ENCODE assay signal across 8 cellular contexts in genomic region chr2:232633413-232634318, GRCh38. TPM values are rescaled to one million over a fixed set of nuclear protein-coding genes. Genes with fewer than 3 reads are reported as not detected.
DNase-seq lines count a peak whose midpoint lies in the region; FAIRE-seq and TF ChIP-seq lines count a peak whose summit lies in the region.

Gene EFHD1 (plus strand): TSS chr2:232633604. CDS start chr2:232633705, 101 bp downstream.

- H3K4me3 ChIP-seq in GM12864 (ENCODE audit: low read depth, low read length) (peak within 1 kb of the TSS; percentile 40), endothelial cell of umbilical vein (replicated peaks in 1 of 3; ENCODE audit: insufficient read depth in 1 of 3, low read depth in 1 of 3, low read length in 3 of 3) (peak within 1 kb of the TSS; percentile 1 to 45 (median 29))

- POLR2A ChIA-PET in endothelial cell of umbilical vein (lab: Charles Lee), result no interaction called here

- no peaks in the 10 kb centered on the region for H3K9me3 ChIP-seq in endothelial cell of umbilical vein (replicated peaks; ENCODE audit: control insufficient read depth, insufficient read depth, low read length)

- no peaks in the 10 kb centered on the region for H3K79me2 ChIP-seq in endothelial cell of umbilical vein (ENCODE audit: control insufficient read depth, insufficient read depth, low read length)

- CTCF ChIA-PET in endothelial cell of umbilical vein (lab: Charles Lee), result interaction anchor here (0.9 to 2.3 kb wide), 8 partner anchors 10 to 63 kb away, joined by 3 to 11 read pairs (median 5); partner anchors contain the start of gene GIGYF2

- peak within 1 kb of the TSS; percentile 68 for H2AFZ ChIP-seq in endothelial cell of umbilical vein (ENCODE audit: low read depth, low read length)

- no peaks in the 10 kb centered on the region for H3K36me3 ChIP-seq in endothelial cell of umbilical vein (ENCODE audit: control insufficient read depth in 2 of 2, extremely low read depth in 1 of 2, insufficient read depth in 2 of 2, low read length in 2 of 2)

- FAIRE-seq in endothelial cell of umbilical vein (lab: Jason Lieb, UNC), result no peak

- H3K27me3 ChIP-seq in endothelial cell of umbilical vein (ENCODE audit: control insufficient read depth in 2 of 2, insufficient read depth in 2 of 2, low read length in 2 of 2), result peaks cover 29 to 38% of the 10 kb centered on the region in 2 experiments

- no TSS peak for BruUV-seq in endothelial cell of umbilical vein (replicated peaks; lab: Mats Ljungman, UMichigan)

- intact Hi-C loops in endothelial cell of umbilical vein (cut with micrococcal nuclease), result no loop called here

- dilution Hi-C loops in endothelial cell of umbilical vein (cut with MboI; ENCODE audit: extremely low pct_ligation_motif_present, low sequenced_read_pairs), result no loop called here

- H3K9me1 ChIP-seq in endothelial cell of umbilical vein (replicated peaks; ENCODE audit: control insufficient read depth, extremely low read depth, insufficient read depth, low read length), result no peaks in the 10 kb centered on the region

- H3K27ac ChIP-seq in endothelial cell of umbilical vein (ENCODE audit: insufficient read depth, low read depth, low read length), result no peak within 1 kb of the TSS

- H4K20me1 ChIP-seq in endothelial cell of umbilical vein (replicated peaks; ENCODE audit: control insufficient read depth, extremely low read depth, insufficient read depth, low read length), result no peaks in the 10 kb centered on the region

- H3K4me1 ChIP-seq in endothelial cell of umbilical vein (ENCODE audit: control insufficient read depth, extremely low read depth, insufficient read depth, low read length), result peaks cover 4% of the 10 kb centered on the region

- no peak within 1 kb of the TSS for H3K9ac ChIP-seq in endothelial cell of umbilical vein (replicated peaks; ENCODE audit: extremely low read depth, insufficient read depth, low read length)

- DNase-seq in GM12864 (ENCODE audit: low read depth) (no peak), NCI-H345 (lab: John Stamatoyannopoulos, UW) (peak; percentile 81), endothelial cell of umbilical vein (ENCODE audit: low read depth, low spot score) (peak; percentile 65), mesenteric fat pad (ENCODE audit: low spot score) (peak; percentile 91), GM19238 (ENCODE audit: insufficient read length, low spot score) (no peak), NCI-H128 (lab: John Stamatoyannopoulos, UW; ENCODE audit: unreplicated experiment) (no peak)
- DNase-seq in activated CD8-positive, alpha-beta memory T cell treated with anti-CD3 and anti-CD28 coated beads, Interleukin-2, amount 50 U/mL, for 48 hours, result peak; percentile 75
- peak; percentile 19 for DNase-seq in stimulated activated CD8-positive, alpha-beta memory T cell treated with anti-CD3 and anti-CD28 coated beads, Interleukin-12 subunit alpha, Interleukin-12 subunit beta, amount 100 ng/mL, for 1 hour (ENCODE audit: low read depth)

- TF ChIP-seq POLR2A in endothelial cell of umbilical vein (IDR thresholded peaks at IDR 0.05; ENCODE audit: low read depth, low read length), result no peak

- H3K4me2 ChIP-seq in endothelial cell of umbilical vein (ENCODE audit: insufficient read depth, low read length), result peak within 1 kb of the TSS; percentile 62

- TF ChIP-seq CTCF in GM12864 (IDR thresholded peaks at IDR 0.05; ENCODE audit: low read depth, low read length, missing control alignments) (no peak), endothelial cell of umbilical vein (IDR thresholded peaks at IDR 0.05; ENCODE audit: extremely low read depth in 1 of 2, insufficient read depth in 1 of 2, low read depth in 1 of 2, low read length in 2 of 2) (no peak)

TF ChIP-seq in endothelial cell of umbilical vein, 7 proteins besides CTCF, POLR2A, EP300 and RAD21:
- TF ChIP-seq GATA2 (IDR thresholded peaks at IDR 0.05; ENCODE audit: insufficient read depth, insufficient read length, low read depth, low read length), result no peak
- no peak for TF ChIP-seq FOS (IDR thresholded peaks at IDR 0.05; ENCODE audit: borderline replicate concordance, insufficient read depth, low read length)
- TF ChIP-seq JUN (IDR thresholded peaks at IDR 0.05; ENCODE audit: borderline replicate concordance, insufficient read depth, insufficient read length, low read depth), result no peak
- no peak for TF ChIP-seq EZH2 (IDR thresholded peaks at IDR 0.05; ENCODE audit: borderline replicate concordance, low read depth, low read length, severe bottlenecking)
- no peak for TF ChIP-seq MYC (IDR thresholded peaks at IDR 0.05; ENCODE audit: low read depth, low read length)
- TF ChIP-seq POLR2AphosphoS5 (IDR thresholded peaks at IDR 0.05; ENCODE audit: insufficient read depth, low read depth, low read length), result no peak
- no peak for TF ChIP-seq MAX (IDR thresholded peaks at IDR 0.05; ENCODE audit: insufficient read depth, insufficient read length)

RNA-seq across cellular contexts. Expression of gene EFHD1, which starts in this region (rescaled TPM):
- total RNA-seq in endothelial cell of umbilical vein, result not detected in 2 replicates
- 0.13 and 0.18 TPM in 2 replicates for polyA plus RNA-seq in endothelial cell of umbilical vein
- polyA plus RNA-seq in endothelial cell of umbilical vein (2011; cell fraction: cytosol; rRNA removed), result 0.10 TPM in 1 of 2 replicates, not detected in the other
- not detected in 2 replicates for polyA plus RNA-seq in endothelial cell of umbilical vein (2011; cell fraction: nucleus; rRNA removed)
- polyA plus RNA-seq in endothelial cell of umbilical vein (2012), result 0.50 and 0.55 TPM in 2 replicates
- not detected in 2 replicates for polyA minus RNA-seq in endothelial cell of umbilical vein
- not detected for polyA minus RNA-seq in endothelial cell of umbilical vein (2011; cell fraction: cytosol; rRNA and poly(A)+ RNA removed)
- polyA minus RNA-seq in endothelial cell of umbilical vein (2011; cell fraction: nucleus; rRNA and poly(A)+ RNA removed), result not detected in 2 replicates
- total RNA-seq in mesenteric fat pad, result 18.0 TPM

Comparison
In these comparisons a context has a peak if more than half of its experiments do, and no peak if none do; other contexts are left out.
1. RNA of gene EFHD1 (total RNA-seq): 18.0 TPM in mesenteric fat pad (single experiment); not detected in endothelial cell of umbilical vein; every median in the first group is over 10 times any median in the second.
2. Peak in DNase-seq, H3K4me3 ChIP-seq and H3K4me2 ChIP-seq in endothelial cell of umbilical vein; RNA of the gene not detected or under 1 TPM.
3. DNase-seq: peak in NCI-H345 (single experiment), activated CD8-positive, alpha-beta memory T cell treated with anti-CD3 and anti-CD28 coated beads, Interleukin-2, amount 50 U/mL, for 48 hours (single experiment), mesenteric fat pad (single experiment) and stimulated activated CD8-positive, alpha-beta memory T cell treated with anti-CD3 and anti-CD28 coated beads, Interleukin-12 subunit alpha, Interleukin-12 subunit beta, amount 100 ng/mL, for 1 hour (single experiment); none in GM12864 (single experiment), GM19238 (single experiment) and NCI-H128 (single experiment).